Comparison of ENCODE assay signal across 1 cellular context in genomic region chr16:70152578-70153302, GRCh38.
TF ChIP-seq lines count a peak whose summit lies in the region.

No MANE protein-coding gene starts in this region.

TF ChIP-seq in HepG2, 621 proteins besides CTCF, POLR2A, EP300 and RAD21 (continued from another document and continues in another):
- peak; percentile 53; the same call in 1 of the 2 replicates for TF ChIP-seq MTA1 (CRISPR knock-in tag; IDR thresholded peaks at IDR 0.05; ENCODE audit: borderline replicate concordance)
- no peak for TF ChIP-seq CREBL2 (CRISPR knock-in tag; IDR thresholded peaks at IDR 0.05; ENCODE audit: borderline replicate concordance)
- no peak for TF ChIP-seq MAFG (CRISPR knock-in tag; IDR thresholded peaks at IDR 0.05)
- TF ChIP-seq ARID2 (CRISPR knock-in tag; IDR thresholded peaks at IDR 0.05; ENCODE audit: borderline replicate concordance), result peak; percentile 62
- TF ChIP-seq RARA (CRISPR knock-in tag; IDR thresholded peaks at IDR 0.05), result no peak
- no peak for TF ChIP-seq RFX5 (IDR thresholded peaks at IDR 0.05; ENCODE audit: low read depth, low read length)
- TF ChIP-seq ZNF710 (CRISPR knock-in tag; IDR thresholded peaks at IDR 0.05; ENCODE audit: borderline replicate concordance), result peak; percentile 88
- TF ChIP-seq RXRA (CRISPR knock-in tag; IDR thresholded peaks at IDR 0.05), result peak; percentile 61
- TF ChIP-seq ZNF20 (CRISPR knock-in tag; IDR thresholded peaks at IDR 0.05), result no peak
- TF ChIP-seq ZMYM4 (CRISPR knock-in tag; IDR thresholded peaks at IDR 0.05), result no peak
- no peak for TF ChIP-seq ZNF841 (CRISPR knock-in tag; IDR thresholded peaks at IDR 0.05; ENCODE audit: borderline replicate concordance)
- TF ChIP-seq ZNF142 (CRISPR knock-in tag; IDR thresholded peaks at IDR 0.05), result no peak
- no peak for TF ChIP-seq ZNF256 (CRISPR knock-in tag; conservative IDR thresholded peaks at IDR 0.05)
- TF ChIP-seq ARID4A (CRISPR knock-in tag; IDR thresholded peaks at IDR 0.05; ENCODE audit: borderline replicate concordance), result peak; percentile 64; the same call in 1 of the 2 replicates
- no peak for TF ChIP-seq KDM5A (IDR thresholded peaks at IDR 0.05; ENCODE audit: borderline replicate concordance, low read length)
- no peak; the same call in 1 of the 2 replicates for TF ChIP-seq FOXJ3 (CRISPR knock-in tag; IDR thresholded peaks at IDR 0.05; ENCODE audit: borderline replicate concordance)
- 0 out of 2 replicates have a peak, but pooled peaks have one; percentile 42 for TF ChIP-seq GZF1 (CRISPR knock-in tag; IDR thresholded peaks at IDR 0.05)
- no peak; the same call in 1 of the 2 replicates for TF ChIP-seq IKZF5 (CRISPR knock-in tag; IDR thresholded peaks at IDR 0.05)
- TF ChIP-seq ASH2L (IDR thresholded peaks at IDR 0.05; ENCODE audit: insufficient read length, low read depth, low read length), result peak; percentile 88
- TF ChIP-seq SMAD1 (CRISPR knock-in tag; IDR thresholded peaks at IDR 0.05; ENCODE audit: borderline replicate concordance, low read depth), result no peak
- 0 out of 2 replicates have a peak, but pooled peaks have one; percentile 45 for TF ChIP-seq RBAK (CRISPR knock-in tag; IDR thresholded peaks at IDR 0.05)
- no peak for TF ChIP-seq ZNF329 (CRISPR knock-in tag; IDR thresholded peaks at IDR 0.05; ENCODE audit: low read depth)
- peak; percentile 83; the same call in 1 of the 2 replicates for TF ChIP-seq ZBTB4 (CRISPR knock-in tag; IDR thresholded peaks at IDR 0.05; ENCODE audit: borderline replicate concordance)
- no peak for TF ChIP-seq NRL (CRISPR knock-in tag; IDR thresholded peaks at IDR 0.05; ENCODE audit: borderline replicate concordance)
- no peak for TF ChIP-seq SP1 (IDR thresholded peaks at IDR 0.05)
- TF ChIP-seq SP1 (CRISPR knock-in tag; IDR thresholded peaks at IDR 0.05), result no peak
- TF ChIP-seq PLRG1 (conservative IDR thresholded peaks at IDR 0.05), result no peak
- 0 out of 2 replicates have a peak, but pooled peaks have one; percentile 58 for TF ChIP-seq MXD4 (CRISPR knock-in tag; IDR thresholded peaks at IDR 0.05)
- peak; percentile 83; the same call in 1 of the 2 replicates for TF ChIP-seq SIX1 (CRISPR knock-in tag; IDR thresholded peaks at IDR 0.05; ENCODE audit: borderline replicate concordance)
- TF ChIP-seq ZFP90 (CRISPR knock-in tag; IDR thresholded peaks at IDR 0.05; ENCODE audit: borderline replicate concordance), result no peak
- TF ChIP-seq PREB (CRISPR knock-in tag; IDR thresholded peaks at IDR 0.05), result no peak
- TF ChIP-seq ZNF276 (CRISPR knock-in tag; IDR thresholded peaks at IDR 0.05; ENCODE audit: low read depth), result no peak
